Comparison of ENCODE assay signal across 26 cellular contexts in genomic region chr17:4515501-4515900, GRCh38. TPM values are rescaled to one million over a fixed set of nuclear protein-coding genes. Genes with fewer than 3 reads are reported as not detected.
DNase-seq lines count a peak whose midpoint lies in the region; ATAC-seq, FAIRE-seq and TF ChIP-seq lines count a peak whose summit lies in the region.
"Had no signal": no experiment of that assay in that cellular context is flagged by ENCODE, and none has a peak within 500 bp of the region (broad histone marks: within the 10 kb centered on the region; RNA-seq: fewer than 3 reads in every experiment).

No MANE protein-coding gene starts in this region.

- H3K4me1 ChIP-seq in H9 (ENCODE audit: insufficient read depth, low read length) (no peaks in the 10 kb centered on the region), PC-9 (replicated peaks; ENCODE audit: insufficient read depth) (peaks cover 88% of the 10 kb centered on the region), left lung (peaks cover 18 to 93% of the 10 kb centered on the region in 2 donors), small intestine (ENCODE audit: control insufficient read depth in 2 of 2, insufficient read depth in 1 of 2, low read depth in 1 of 2, low read length in 1 of 2) (no peaks in the 10 kb centered on the region)
- H3K4me1 ChIP-seq: colonic mucosa, psoas muscle had no signal

- no peak overlapping the region for H4K91ac ChIP-seq in H9 (ENCODE audit: insufficient read length, low read depth, low read length)

- H2BK120ac ChIP-seq in H9 (ENCODE audit: low read depth, low read length, poor library complexity, severe bottlenecking): no peak overlapping the region

- FAIRE-seq in small intestine (lab: Jason Lieb, UNC) (no peak), GM19239 (lab: Jason Lieb, UNC) (no peak)

- no CpG with 5 or more reads among the region's 5 CpGs for WGBS in H9 (ENCODE audit: extremely low coverage, insufficient read length, low lambda C conversion rate)
- WGBS in small intestine, 3 donors: 29 to 68% (median 46%) methylated on average over 5 of the region's 5 CpGs

- H2BK20ac ChIP-seq in H9 (ENCODE audit: low read depth, low read length, poor library complexity, severe bottlenecking): no peak overlapping the region

- H3K9me2 ChIP-seq in PC-9 (ENCODE audit: insufficient read depth): no peaks in the 10 kb centered on the region

- intact Hi-C loops in PC-9 (cut with micrococcal nuclease; ENCODE audit: unreplicated experiment): loop anchor here (2.0 kb wide), 1 partner anchor 39 kb away; the partner anchor contains the start of gene MYBBP1A
- intact Hi-C loops in left lung (cut with DNase I): no loop called here

- H3K23ac ChIP-seq in H9 (ENCODE audit: insufficient read length, low read depth, low read length): no peak overlapping the region

- peak; percentile 35 for ATAC-seq in left lung
- ATAC-seq: activated CD8-positive, alpha-beta T cell treated with anti-CD3 and anti-CD28 coated beads for 36 hours; psoas muscle had no signal

- no peak overlapping the region for H4K5ac ChIP-seq in H9 (ENCODE audit: insufficient read length, low read depth, low read length)

- H3F3A ChIP-seq in PC-9 (ENCODE audit: insufficient read depth, low read depth): peaks cover 63% of the 10 kb centered on the region

- no peak overlapping the region for H2BK5ac ChIP-seq in H9 (ENCODE audit: insufficient read length, low read length)

- no peak overlapping the region for H4K8ac ChIP-seq in H9 (replicated peaks; ENCODE audit: insufficient read length, low read depth, low read length)

- no peak overlapping the region for H3K56ac ChIP-seq in H9 (ENCODE audit: insufficient read length, low read depth, low read length)

- no TSS peak for BruUV-seq in PC-9 (replicated peaks; lab: Mats Ljungman, UMichigan)

- CTCF ChIA-PET in PC-9 (lab: Charles Lee): no interaction called here

- DNase-seq in H9: no peak
- peak; percentile 88 to 96 for DNase-seq in PC-9
- peak in 1 of 2 donors; percentile 73 for DNase-seq in left lung
- peak; percentile 61 for DNase-seq in small intestine
- DNase-seq in GM19239 (ENCODE audit: insufficient read length, low spot score): no peak
- no peak for DNase-seq in NCI-H2227 treated with DMSO at 0.1 percent for 48 hours (lab: John Stamatoyannopoulos, UW)
- DNase-seq in NCI-H748 (lab: John Stamatoyannopoulos, UW; ENCODE audit: unreplicated experiment): no peak
- DNase-seq: activated CD4-positive, alpha-beta T cell treated with anti-CD3 and anti-CD28 coated beads for 1 hour; activated CD8-positive, alpha-beta T cell treated with anti-CD3 and anti-CD28 coated beads for 36 hours; anterior cingulate cortex; colonic mucosa; effector memory CD4-positive, alpha-beta T cell; Karpas-422; NCI-H1694; NCI-H526 treated with DMSO at 0.1 percent for 48 hours; psoas muscle; stimulated activated CD4-positive, alpha-beta T cell treated with anti-CD3 and anti-CD28 coated beads, Interleukin-15, amount 100 ng/mL, for 24 hours; stimulated activated naive CD4-positive, alpha-beta T cell treated with Interleukin-2 at 50 U/mL for 16 hours had no signal

- no peaks in the 10 kb centered on the region; a peak in 1 of 5 replicates for H3K9me3 Mint-ChIP-seq in H9
- H3K9me3 Mint-ChIP-seq: activated CD8-positive, alpha-beta T cell treated with anti-CD3 and anti-CD28 coated beads for 36 hours; memory B cell had no signal

- peaks cover 7 to 25% of the 10 kb centered on the region in 2 experiments for H3K4me1 Mint-ChIP-seq in H9

- no peak overlapping the region for H2AK5ac ChIP-seq in H9 (ENCODE audit: insufficient read length, low read length)

- H3K79me1 ChIP-seq in H9 (ENCODE audit: insufficient read depth, low read depth, low read length, poor library complexity, severe bottlenecking): no peaks in the 10 kb centered on the region

- H3K27ac Mint-ChIP-seq in H9: no peak overlapping the region
- H3K27ac Mint-ChIP-seq: activated CD8-positive, alpha-beta T cell treated with anti-CD3 and anti-CD28 coated beads for 36 hours; activated naive CD8-positive, alpha-beta T cell; CD14-positive monocyte; memory B cell had no signal

- peak overlapping the region; percentile 34 for H3K18ac ChIP-seq in H9 (ENCODE audit: insufficient read length, low read depth, low read length)

- H3K79me2 ChIP-seq in H9 (ENCODE audit: insufficient read depth, low read length) (no peaks in the 10 kb centered on the region), PC-9 (ENCODE audit: low read depth) (peaks cover 73% of the 10 kb centered on the region)

- H2AFZ ChIP-seq in H9 (ENCODE audit: low read length): no peak overlapping the region
- no peak overlapping the region for H2AFZ ChIP-seq in PC-9

- H3K36me3 ChIP-seq in PC-9 (ENCODE audit: low read depth) (no peaks in the 10 kb centered on the region), left lung (no peaks in the 10 kb centered on the region), small intestine (ENCODE audit: control insufficient read depth in 2 of 2, insufficient read depth in 2 of 2, low read length in 2 of 2) (no peaks in the 10 kb centered on the region)
- H3K36me3 ChIP-seq: cardiac muscle cell, colonic mucosa had no signal

- H3K4me2 ChIP-seq in H9 (ENCODE audit: insufficient read depth, insufficient read length, low read length) (no peak overlapping the region), PC-9 (peak overlapping the region; percentile 96)

- H2BK12ac ChIP-seq in H9 (ENCODE audit: insufficient read length, low read depth, low read length): no peak overlapping the region

- no peak overlapping the region for H3K14ac ChIP-seq in H9 (ENCODE audit: insufficient read depth, low read length)

- H3K27ac ChIP-seq in H9 (ENCODE audit: insufficient read length, low read depth, low read length) (no peak overlapping the region), PC-9 (peak overlapping the region; percentile 100), left lung (peak overlapping the region; percentile 60 to 70), small intestine (ENCODE audit: low read depth in 1 of 2, low read length in 1 of 2) (peak overlapping the region in 1 of 2 donors; percentile 15)
- H3K27ac ChIP-seq: cardiac muscle cell, colonic mucosa, psoas muscle, SK-N-MC had no signal

- H3T11ph ChIP-seq in H9 (ENCODE audit: low read length): no peak overlapping the region

- H3K36me3 Mint-ChIP-seq in H9 (ENCODE audit: insufficient read depth in 1 of 3, low read depth in 3 of 3): no peaks in the 10 kb centered on the region
- H3K36me3 Mint-ChIP-seq: activated naive CD8-positive, alpha-beta T cell; CD14-positive monocyte; memory B cell had no signal

- POLR2A ChIA-PET in PC-9 (lab: Charles Lee; ENCODE audit: unreplicated experiment): no interaction called here

- no peak overlapping the region for H3K4ac ChIP-seq in H9 (ENCODE audit: low read depth, low read length)

- H4K20me1 ChIP-seq in H9 (ENCODE audit: control insufficient read depth, insufficient read depth, insufficient read length) (no peaks in the 10 kb centered on the region), PC-9 (ENCODE audit: insufficient read depth) (no peaks in the 10 kb centered on the region)

- H3K27me3 ChIP-seq in H9 (ENCODE audit: insufficient read depth, low read length) (no peaks in the 10 kb centered on the region), PC-9 (ENCODE audit: insufficient read depth, low read depth) (no peaks in the 10 kb centered on the region), left lung (no peaks in the 10 kb centered on the region), small intestine (ENCODE audit: control insufficient read depth in 2 of 2, insufficient read depth in 2 of 2, low read length in 2 of 2) (no peaks in the 10 kb centered on the region)
- H3K27me3 ChIP-seq: cardiac muscle cell, colonic mucosa had no signal

- no peaks in the 10 kb centered on the region for H3K23me2 ChIP-seq in H9 (ENCODE audit: insufficient read length, low read depth, low read length, poor library complexity, severe bottlenecking)

- H3K9ac ChIP-seq in H9 (ENCODE audit: extremely low read depth, insufficient read length, low read length): no peak overlapping the region

- no peak for TF ChIP-seq CTCF in H9 (conservative IDR thresholded peaks at IDR 0.05)
- no peak for TF ChIP-seq CTCF in PC-9 (conservative IDR thresholded peaks at IDR 0.05)
- TF ChIP-seq CTCF in left lung (IDR thresholded peaks at IDR 0.05): no peak

- no peak overlapping the region for H3K4me3 Mint-ChIP-seq in H9
- H3K4me3 Mint-ChIP-seq: activated CD8-positive, alpha-beta T cell treated with anti-CD3 and anti-CD28 coated beads for 36 hours; activated naive CD8-positive, alpha-beta T cell; CD14-positive monocyte; memory B cell had no signal

- H3K27me3 Mint-ChIP-seq in H9 (ENCODE audit: low read depth): peaks cover 30% of the 10 kb centered on the region
- H3K27me3 Mint-ChIP-seq: activated CD8-positive, alpha-beta T cell treated with anti-CD3 and anti-CD28 coated beads for 36 hours; activated naive CD8-positive, alpha-beta T cell had no signal

- H3K9me3 ChIP-seq in H9 (ENCODE audit: control insufficient read depth, low read depth, low read length): no peaks in the 10 kb centered on the region
- no peaks in the 10 kb centered on the region for H3K9me3 ChIP-seq in PC-9 (ENCODE audit: insufficient read depth, low read depth)
- H3K9me3 ChIP-seq in left lung: no peaks in the 10 kb centered on the region
- H3K9me3 ChIP-seq in small intestine (ENCODE audit: control insufficient read depth, low read depth): no peaks in the 10 kb centered on the region
- H3K9me3 ChIP-seq: colonic mucosa, psoas muscle had no signal

- no peak overlapping the region for H3K4me3 ChIP-seq in PC-9
- H3K4me3 ChIP-seq in left lung: no peak overlapping the region
- H3K4me3 ChIP-seq in small intestine (ENCODE audit: low read depth in 1 of 2, low read length in 2 of 2): no peak overlapping the region
- H3K4me3 ChIP-seq: cardiac muscle cell, colonic mucosa, psoas muscle, SK-N-MC had no signal

- no peak overlapping the region for H2BK15ac ChIP-seq in H9 (ENCODE audit: low read depth, low read length)

RNA-seq across cellular contexts. Expression of gene SPNS2, which starts 16.8 kb away (rescaled TPM):
- total RNA-seq in H9 (2021): 0.33 and 0.77 TPM in 2 replicates
- total RNA-seq in PC-9 (2021): 25.7 and 33.8 TPM in 2 replicates
- total RNA-seq in left lung: 10 to 100 TPM; 36.7 to 52.4 TPM
- 10 to 100 TPM in 2 of 3 donors, 1 to 10 TPM in 1; 6.3 to 37.3 (median 34.6) TPM for polyA plus RNA-seq in small intestine
- total RNA-seq: RPMI7951 had no signal

RNA-seq across cellular contexts. Expression of gene MYBBP1A, which starts 39.7 kb away (rescaled TPM):
- total RNA-seq in H9 (2021): 177 and 181 TPM in 2 replicates
- 76.3 and 89.1 TPM in 2 replicates for total RNA-seq in PC-9 (2021)
- total RNA-seq in left lung: 10 to 100 TPM; 34.7 to 53.8 TPM
- polyA plus RNA-seq in small intestine: 10 to 100 TPM; 15.0 to 34.0 (median 16.2) TPM

RNA-seq across cellular contexts. Expression of gene GGT6, which starts 44.9 kb away (rescaled TPM):
- total RNA-seq in H9 (2021): 0.13 and 0.17 TPM in 2 replicates
- 3.7 and 7.5 TPM in 2 replicates for total RNA-seq in PC-9 (2021)
- total RNA-seq in left lung: 10 to 100 TPM in 1 of 2 donors, 1 to 10 TPM in 1; 1.8 to 17.4 TPM
- polyA plus RNA-seq in small intestine: 10 to 100 TPM; 17.6 to 63.9 (median 25.3) TPM
- total RNA-seq: activated CD8-positive, alpha-beta T cell treated with anti-CD3 and anti-CD28 coated beads for 36 hours; cardiac muscle cell; fibroblast of villous mesenchyme; psoas muscle; RPMI7951; T-helper 1 cell treated with Interleukin-12 subunit alpha and Interleukin-12 subunit beta and Interleukin-4 antibody, amounts not matched to agents 30 ng/mL and 1 ng/mL, for 36 hours had no signal
- polyA plus RNA-seq: cardiac muscle cell, CD14-positive monocyte had no signal

Comparison
In these comparisons a context has a peak if more than half of its experiments do, and no peak if none do; other contexts are left out.
1. DNase-seq: peak in PC-9 (2 of 2) and small intestine (single experiment); none in H9 (single experiment), GM19239 (single experiment), NCI-H2227 treated with DMSO at 0.1 percent for 48 hours (single experiment) and NCI-H748 (single experiment).
2. RNA of gene SPNS2, which starts 16.8 kb away (total RNA-seq): 36.7 to 52.4 TPM in left lung and 25.7 to 33.8 TPM in PC-9; 0.33 to 0.77 TPM in H9; every median in the first group is over 10 times any median in the second.